25 cellular contexts compared by ENCODE assay signal in the genomic region with DNA sequence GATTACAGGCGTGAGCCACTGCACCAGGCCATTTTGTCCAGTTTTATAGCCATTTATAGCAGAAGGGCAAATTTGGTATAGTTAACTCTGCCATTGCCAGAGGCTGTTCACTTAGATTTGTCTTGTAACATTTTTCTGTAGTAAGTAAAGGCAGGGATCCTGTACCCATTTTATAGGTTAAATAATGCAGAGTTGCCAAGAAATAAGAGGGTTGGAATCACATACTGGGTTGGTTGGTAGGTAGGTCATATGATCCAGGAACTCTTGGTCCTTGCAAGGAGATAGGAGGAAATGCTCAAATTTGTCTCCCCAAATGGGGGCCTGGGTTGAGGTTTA.
"Had no signal": no experiment of that assay in that cellular context is flagged by ENCODE, and none has a peak within 500 bp of the region (broad histone marks: within the 10 kb centered on the region; RNA-seq: fewer than 3 reads in every experiment).

No MANE protein-coding gene starts in this region.

- H3K4me2 ChIP-seq: PC-9 had no signal

- H3K27ac Mint-ChIP-seq: activated CD4-positive, alpha-beta T cell treated with anti-CD3 and anti-CD28 coated beads, Interleukin-2, amount 10 ng/mL, durations not matched to agents 24 days and 14 days; activated CD8-positive, alpha-beta T cell treated with anti-CD3 and anti-CD28 coated beads for 36 hours; activated naive CD8-positive, alpha-beta T cell treated with anti-CD3 and anti-CD28 coated beads for 36 hours; activated T-cell treated with anti-CD3 and anti-CD28 coated beads, Interleukin-2, amount 50 U/mL, for 72 hours; activated T-helper 17 cell treated with anti-CD3 and anti-CD28 coated beads, Interleukin-2, amount 50 U/mL, for 72 hours; T-helper 2 cell treated with Interferon-gamma antibody and Interleukin-4, amounts not matched to agents 5 μg/mL and 100 μg/mL, for 36 hours had no signal

- H3K27ac ChIP-seq: brain microvascular endothelial cell, PC-9, RWPE1 had no signal

- H3K36me3 ChIP-seq: brain microvascular endothelial cell had no signal

- H3K27me3 ChIP-seq: brain microvascular endothelial cell had no signal

- H3K27me3 Mint-ChIP-seq: activated CD4-positive, alpha-beta T cell treated with anti-CD3 and anti-CD28 coated beads, Interleukin-2, amount 10 ng/mL, durations not matched to agents 24 days and 14 days; activated CD8-positive, alpha-beta T cell treated with anti-CD3 and anti-CD28 coated beads for 36 hours; activated naive CD8-positive, alpha-beta T cell treated with anti-CD3 and anti-CD28 coated beads for 36 hours; activated T-helper 17 cell treated with anti-CD3 and anti-CD28 coated beads, Interleukin-2, amount 50 U/mL, for 72 hours had no signal

- DNase-seq: activated CD4-positive, alpha-beta T cell treated with anti-CD3 and anti-CD28 coated beads, Interleukin-2, amount 50 U/mL, for 4 hours; activated CD8-positive, alpha-beta T cell treated with anti-CD3 and anti-CD28 coated beads for 36 hours; activated effector memory CD4-positive, alpha-beta T cell treated with anti-CD3 and anti-CD28 coated beads, Interleukin-2, amount 50 U/mL, for 16 hours; activated naive CD4-positive, alpha-beta T cell; activated naive CD4-positive, alpha-beta T cell treated with anti-CD3 and anti-CD28 coated beads, Interleukin-2, amount 50 U/mL, for 16 hours; activated naive CD8-positive, alpha-beta T cell treated with anti-CD3 and anti-CD28 coated beads for 36 hours; activated T-cell treated with anti-CD3 and anti-CD28 coated beads, Interleukin-2, amount 50 U/mL, for 1 hour; amniotic stem cell; aorta; brain microvascular endothelial cell; central memory CD4-positive, alpha-beta T cell; NCI-H1105; NCI-H1417 treated with DMSO at 0.1 percent for 48 hours; NCI-H187 treated with DMSO at 0.1 percent for 48 hours; NCI-H2081; NCI-H2171 treated with DMSO at 0.1 percent for 48 hours; NCI-H2227 treated with DMSO at 0.1 percent for 48 hours; NCI-H446 treated with DMSO at 0.1 percent for 48 hours; PC-9; Right ventricle myocardium superior had no signal

- H3K9me3 Mint-ChIP-seq: activated CD4-positive, alpha-beta T cell treated with anti-CD3 and anti-CD28 coated beads, Interleukin-2, amount 10 ng/mL, durations not matched to agents 24 days and 14 days; activated CD8-positive, alpha-beta T cell treated with anti-CD3 and anti-CD28 coated beads for 36 hours; activated naive CD8-positive, alpha-beta T cell treated with anti-CD3 and anti-CD28 coated beads for 36 hours; activated T-cell treated with anti-CD3 and anti-CD28 coated beads, Interleukin-2, amount 50 U/mL, for 72 hours; activated T-helper 17 cell treated with anti-CD3 and anti-CD28 coated beads, Interleukin-2, amount 50 U/mL, for 72 hours; T-helper 2 cell treated with Interferon-gamma antibody and Interleukin-4, amounts not matched to agents 5 μg/mL and 100 μg/mL, for 36 hours had no signal

- H3K4me3 ChIP-seq: PC-9 had no signal

- H3K4me3 Mint-ChIP-seq: activated CD4-positive, alpha-beta T cell treated with anti-CD3 and anti-CD28 coated beads, Interleukin-2, amount 10 ng/mL, durations not matched to agents 24 days and 14 days; activated CD8-positive, alpha-beta T cell treated with anti-CD3 and anti-CD28 coated beads for 36 hours; activated naive CD8-positive, alpha-beta T cell treated with anti-CD3 and anti-CD28 coated beads for 36 hours; activated T-cell treated with anti-CD3 and anti-CD28 coated beads, Interleukin-2, amount 50 U/mL, for 72 hours; activated T-helper 17 cell treated with anti-CD3 and anti-CD28 coated beads, Interleukin-2, amount 50 U/mL, for 72 hours; T-helper 2 cell treated with Interferon-gamma antibody and Interleukin-4, amounts not matched to agents 5 μg/mL and 100 μg/mL, for 36 hours had no signal

- H2AFZ ChIP-seq: PC-9 had no signal

- ATAC-seq: activated CD8-positive, alpha-beta T cell treated with anti-CD3 and anti-CD28 coated beads for 36 hours had no signal
